In the genomic region with DNA sequence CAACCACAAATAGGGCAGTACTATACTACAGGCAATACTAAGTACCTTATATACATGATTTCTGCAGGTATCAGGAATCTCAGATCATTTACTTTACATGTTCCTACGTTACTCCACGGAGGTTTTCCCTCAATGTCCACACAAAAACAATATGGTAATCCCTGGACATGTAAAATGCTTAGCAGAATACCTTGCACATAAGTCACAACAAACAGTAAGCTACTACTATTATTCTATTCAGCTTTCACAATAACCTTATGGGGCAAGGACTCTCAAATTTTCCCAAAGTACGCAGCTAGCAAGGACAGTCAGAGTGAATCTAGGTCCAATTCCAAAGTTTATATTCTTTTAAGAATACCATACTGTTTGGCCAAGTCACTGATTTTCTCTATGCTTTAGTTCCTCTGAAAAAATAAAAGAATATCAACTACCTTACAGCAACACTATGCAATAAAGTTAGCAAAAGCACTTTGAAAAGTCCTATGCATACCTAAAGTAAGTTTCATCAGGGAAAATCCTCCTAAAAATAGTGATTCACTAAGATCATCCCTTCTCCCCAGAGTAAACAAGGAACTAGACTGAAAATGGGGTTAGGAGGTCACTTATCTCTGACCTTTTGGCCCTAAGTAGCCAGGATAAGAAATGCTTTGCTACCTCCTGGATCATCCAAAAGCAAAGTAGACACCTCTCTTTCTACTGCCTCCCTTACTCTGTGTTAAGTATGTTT, we compare ENCODE assay signal across 1 cellular context.
TF ChIP-seq lines count a peak whose summit lies in the region.

No MANE protein-coding gene starts in this region.

TF ChIP-seq in K562, 482 proteins besides CTCF, POLR2A, EP300 and RAD21 (continued from another document):
- TF ChIP-seq NR2C2 (CRISPR knock-in tag; IDR thresholded peaks at IDR 0.05) (no peak), NR2C2 (tag; IDR thresholded peaks at IDR 0.05) (peak; percentile 55), GATA2 (CRISPR knock-in tag; IDR thresholded peaks at IDR 0.05) (0 out of 2 replicates have a peak, but pooled peaks have one; percentile 11), FOXK2 (conservative IDR thresholded peaks at IDR 0.05 in 1 of 2, IDR thresholded peaks at IDR 0.05 in 1 of 2; ENCODE audit: low read depth in 2 of 2) (0 out of 4 replicates have a peak, but pooled peaks of 1 of the 2 experiments have one; percentile 17), PATZ1 (CRISPR knock-in tag; IDR thresholded peaks at IDR 0.05; ENCODE audit: borderline replicate concordance) (no peak), KDM2B (CRISPR knock-in tag; IDR thresholded peaks at IDR 0.05) (no peak), ZNF695 (CRISPR knock-in tag; IDR thresholded peaks at IDR 0.05) (no peak), DPF2 (IDR thresholded peaks at IDR 0.05) (no peak), JUND (IDR thresholded peaks at IDR 0.05; ENCODE audit: borderline replicate concordance, low read depth, low read length) (peak; percentile 29; the same call in 1 of the 2 replicates), JUND (tag; IDR thresholded peaks at IDR 0.05; ENCODE audit: borderline replicate concordance, low read depth, low read length) (no peak), SETDB1 (IDR thresholded peaks at IDR 0.05; ENCODE audit: low read length) (no peak), NR2F6 (CRISPR knock-in tag; IDR thresholded peaks at IDR 0.05) (peak; percentile 81; the same call in 1 of the 2 replicates), MBD2 (IDR thresholded peaks at IDR 0.05; ENCODE audit: borderline replicate concordance, low read depth) (no peak), JUN (IDR thresholded peaks at IDR 0.05; ENCODE audit: borderline replicate concordance, low read depth, low read length) (no peak), JUN (CRISPR knock-in tag; IDR thresholded peaks at IDR 0.05; ENCODE audit: borderline replicate concordance) (no peak), ZNF589 (CRISPR knock-in tag; IDR thresholded peaks at IDR 0.05; ENCODE audit: low read depth) (0 out of 2 replicates have a peak, but pooled peaks have one; percentile 4), DDX20 (tag; IDR thresholded peaks at IDR 0.05; ENCODE audit: low read depth) (no peak), SMARCB1 (IDR thresholded peaks at IDR 0.05; ENCODE audit: insufficient read length, low read depth) (no peak), PHF20 (IDR thresholded peaks at IDR 0.05; ENCODE audit: partially characterized antibody) (no peak), NCOR1 (IDR thresholded peaks at IDR 0.05) (peak; percentile 24; the same call in 1 of the 2 replicates), RCOR1 (IDR thresholded peaks at IDR 0.05; ENCODE audit: borderline replicate concordance in 1 of 2, low read depth in 2 of 2, low read length in 2 of 2) (peak in 1 of 2 experiments; percentile 74; a peak in 2 of 4 replicates), FOSL1 (tag; conservative IDR thresholded peaks at IDR 0.05) (peak; percentile 32; the same call in 1 of the 2 replicates), KDM1A (IDR thresholded peaks at IDR 0.05) (peak; percentile 51 to 55; a peak in 3 of 4 replicates), FOXA3 (CRISPR knock-in tag; conservative IDR thresholded peaks at IDR 0.05 in 1 of 2, IDR thresholded peaks at IDR 0.05 in 1 of 2) (peak in 1 of 2 experiments; percentile 93; a peak in 2 of 4 replicates)
- TF ChIP-seq, protein P1, sequence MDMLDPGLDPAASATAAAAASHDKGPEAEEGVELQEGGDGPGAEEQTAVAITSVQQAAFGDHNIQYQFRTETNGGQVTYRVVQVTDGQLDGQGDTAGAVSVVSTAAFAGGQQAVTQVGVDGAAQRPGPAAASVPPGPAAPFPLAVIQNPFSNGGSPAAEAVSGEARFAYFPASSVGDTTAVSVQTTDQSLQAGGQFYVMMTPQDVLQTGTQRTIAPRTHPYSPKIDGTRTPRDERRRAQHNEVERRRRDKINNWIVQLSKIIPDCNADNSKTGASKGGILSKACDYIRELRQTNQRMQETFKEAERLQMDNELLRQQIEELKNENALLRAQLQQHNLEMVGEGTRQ (CRISPR knock-in tag; IDR thresholded peaks at IDR 0.05): no peak
